Comparison of ENCODE assay signal across 8 cellular contexts in the genomic region with DNA sequence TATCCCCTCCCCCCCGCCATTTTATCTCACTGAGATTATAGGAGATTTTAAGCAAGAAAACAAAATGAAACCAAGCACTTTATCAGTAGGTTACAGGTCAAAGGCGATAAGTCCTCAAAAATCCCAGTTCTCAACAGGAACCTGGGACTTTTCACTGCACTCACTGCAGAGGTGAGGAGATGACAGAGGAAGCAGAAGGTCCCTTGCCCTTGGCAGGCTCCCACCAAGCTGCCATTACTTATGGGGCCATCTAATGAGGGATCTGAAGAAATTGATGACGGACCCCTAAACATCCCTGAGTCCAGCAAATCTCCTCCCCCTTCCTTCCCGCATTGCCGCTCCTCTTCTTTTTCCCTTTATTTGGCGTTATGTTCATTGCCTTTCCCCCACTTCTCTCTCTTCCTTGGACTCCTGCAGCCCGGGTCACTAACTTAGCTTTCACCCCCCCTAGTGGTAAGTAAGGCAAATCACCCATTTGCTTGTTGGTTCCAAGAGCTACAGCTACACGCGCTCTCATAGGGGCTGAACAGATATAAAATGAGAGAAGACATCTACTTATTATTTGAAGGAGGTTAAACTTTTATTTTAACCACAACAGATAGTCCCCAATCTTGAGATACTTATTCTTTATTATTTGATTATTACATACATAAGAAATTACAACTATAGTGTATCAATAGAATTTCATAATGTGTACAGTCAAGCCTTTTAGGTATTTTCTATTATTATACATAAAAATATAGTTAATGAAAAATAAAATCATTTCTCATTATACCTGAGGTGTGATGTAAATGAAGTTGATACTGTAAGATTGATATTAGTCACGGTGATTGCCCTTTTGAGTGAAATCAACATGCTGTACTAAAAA. TPM values are rescaled to one million over a fixed set of nuclear protein-coding genes. Genes with fewer than 3 reads are reported as not detected.
A peak's percentile ranks its signal among the peaks of the same experiment; 100 is the strongest.
DNase-seq lines count a peak whose midpoint lies in the region; ATAC-seq and TF ChIP-seq lines count a peak whose summit lies in the region.

No MANE protein-coding gene starts in this region.

- H3K4me2 ChIP-seq in HCT116 (ENCODE audit: low read length) = peak overlapping the region; percentile 32; the same call in 1 of the 2 replicates

- peak; percentile 2 for TF ChIP-seq CTCF in GM12801 (IDR thresholded peaks at IDR 0.05; ENCODE audit: extremely low read depth, insufficient read length)
- peak; percentile 43 to 88 (median 71); a peak in 5 of 6 replicates for TF ChIP-seq CTCF in HCT116 (IDR thresholded peaks at IDR 0.05 in 2 of 3, conservative IDR thresholded peaks at IDR 0.05 in 1 of 3; ENCODE audit: borderline replicate concordance in 1 of 3, insufficient read depth in 1 of 3, low read depth in 2 of 3, low read length in 2 of 3)
- peak; percentile 64 for TF ChIP-seq CTCF in Panc1 (IDR thresholded peaks at IDR 0.05)
- peak; percentile 49 to 72 for TF ChIP-seq CTCF in suprapubic skin (IDR thresholded peaks at IDR 0.05)

- RAD21 ChIA-PET in HCT116 (lab: Charles Lee; ENCODE audit: low non-redundant PET in 1 of 2, low total read pairs in 2 of 2, uncharacterized antibody in 2 of 2, unreplicated experiment in 2 of 2) = interaction anchor here in 1 of 2 experiments (0.9 kb wide), 1 partner anchor 84 kb away, joined by 3 read pairs; no protein-coding TSS in a partner anchor

- H3K9me3 ChIP-seq in HCT116 (ENCODE audit: control insufficient read depth in 1 of 2, insufficient read depth in 1 of 2, low read depth in 1 of 2, low read length in 2 of 2) = no peaks in the 10 kb centered on the region
- H3K9me3 ChIP-seq in Panc1 (ENCODE audit: control insufficient read depth, insufficient read depth, low read depth, low read length) = no peaks in the 10 kb centered on the region
- H3K9me3 ChIP-seq in suprapubic skin = no peaks in the 10 kb centered on the region

- H4K20me1 ChIP-seq in HCT116 (ENCODE audit: insufficient read depth) = no peaks in the 10 kb centered on the region

- ATAC-seq in HCT116 (peak; percentile 98), Panc1 (peak; percentile 78; the same call in 1 of the 2 replicates), left lobe of liver (peak; percentile 97)

- TF ChIP-seq EP300 in suprapubic skin (IDR thresholded peaks at IDR 0.05) = no peak

- TF ChIP-seq POLR2A in HCT116 (IDR thresholded peaks at IDR 0.05; ENCODE audit: borderline replicate concordance, extremely low read depth, insufficient read depth, insufficient read length) (no peak), suprapubic skin (IDR thresholded peaks at IDR 0.05) (no peak)

- peaks cover 45% of the 10 kb centered on the region for H3K27me3 ChIP-seq in HCT116 (ENCODE audit: insufficient read depth, low read length)
- H3K27me3 ChIP-seq in Panc1 (ENCODE audit: control insufficient read depth, insufficient read depth, low read length) = peaks cover 2% of the 10 kb centered on the region; the same call in 1 of the 2 replicates
- no peaks in the 10 kb centered on the region for H3K27me3 ChIP-seq in suprapubic skin

- no peak overlapping the region for H3K4me3 ChIP-seq in HCT116 (replicated peaks in 1 of 2; ENCODE audit: low read depth in 1 of 2, low read length in 2 of 2)
- peak overlapping the region in 1 of 2 experiments; percentile 13; a peak in 2 of 4 replicates for H3K4me3 ChIP-seq in Panc1 (ENCODE audit: low read depth in 2 of 2, low read length in 2 of 2)
- H3K4me3 ChIP-seq in suprapubic skin = no peak overlapping the region

- in situ Hi-C loops in ACHN (cut with HindIII; ENCODE audit: low pct_ligation_motif_present, low pct_unique_long_range_greater_than_20kb, low sequenced_read_pairs) = no loop called here
- in situ Hi-C loops in Panc1 (cut with HindIII; ENCODE audit: low pct_unique_long_range_greater_than_20kb, low sequenced_read_pairs) = no loop called here

- CTCF ChIA-PET in HCT116 (lab: Charles Lee) = interaction anchor here (0.5 to 1.7 kb wide), 14 partner anchors 9 to 477 kb away, joined by 3 to 17 read pairs (median 4); partner anchors contain the start of gene EFNB2
- CTCF ChIA-PET in Panc1 (lab: Charles Lee) = interaction anchor here (0.6 to 0.7 kb wide), 4 partner anchors 166 to 1206 kb away, joined by 3 to 6 read pairs (median 4); no protein-coding TSS in a partner anchor

- no TSS peak for BruUV-seq in HCT116 (replicated peaks; lab: Mats Ljungman, UMichigan)
- BruUV-seq in Panc1 (replicated peaks; lab: Mats Ljungman, UMichigan) = no TSS peak

- no peak overlapping the region for H3K27ac ChIP-seq in HCT116 (ENCODE audit: low read depth, low read length)
- H3K27ac ChIP-seq in Panc1 (ENCODE audit: low read length) = no peak overlapping the region
- no peak overlapping the region for H3K27ac ChIP-seq in suprapubic skin

- H3K4me1 ChIP-seq in HCT116 (ENCODE audit: control insufficient read depth in 1 of 2, insufficient read depth in 2 of 2, low read length in 2 of 2) = peaks cover 0 to 4% of the 10 kb centered on the region in 2 experiments; a peak in 1 of 4 replicates
- no peaks in the 10 kb centered on the region for H3K4me1 ChIP-seq in Panc1 (ENCODE audit: control insufficient read depth, insufficient read depth, low read length)
- H3K4me1 ChIP-seq in suprapubic skin = peaks cover 9% of the 10 kb centered on the region

- DNase-seq in ACHN = peak; percentile 68
- DNase-seq in HCT116 (ENCODE audit: low read depth, low spot score) = peak; percentile 44
- peak; percentile 66 for DNase-seq in LHCN-M2 (ENCODE audit: low read depth)
- no peak for DNase-seq in Panc1 (ENCODE audit: low read depth, low spot score)
- peak; percentile 39 for DNase-seq in cerebellum (ENCODE audit: low spot score)
- DNase-seq in left lobe of liver (ENCODE audit: low spot score) = no peak
- DNase-seq in suprapubic skin (ENCODE audit: low spot score in 2 of 2) = no peak

- 35% methylated on average over 10 of the region's 10 CpGs for WGBS in suprapubic skin

- intact Hi-C loops in HCT116 (cut with micrococcal nuclease) = no loop called here
- intact Hi-C loops in Panc1 (cut with micrococcal nuclease; ENCODE audit: unreplicated experiment) = no loop called here

- no peaks in the 10 kb centered on the region for H3K79me2 ChIP-seq in HCT116 (ENCODE audit: insufficient read depth, low read length)

- peak; percentile 67 for TF ChIP-seq RAD21 in HCT116 (IDR thresholded peaks at IDR 0.05; ENCODE audit: low read depth)

- H3K9ac ChIP-seq in HCT116 (ENCODE audit: low read length) = no peak overlapping the region

- POLR2A ChIA-PET in HCT116 (lab: Charles Lee) (no interaction called here), Panc1 (lab: Charles Lee) (no interaction called here)

- peak overlapping the region; percentile 64 for H2AFZ ChIP-seq in HCT116 (ENCODE audit: low read depth, low read length, poor library complexity, severe bottlenecking)

- H3K36me3 ChIP-seq in HCT116 (ENCODE audit: control insufficient read depth in 1 of 2, insufficient read depth in 2 of 2, low read length in 2 of 2) = no peaks in the 10 kb centered on the region
- no peaks in the 10 kb centered on the region for H3K36me3 ChIP-seq in Panc1 (ENCODE audit: control insufficient read depth, insufficient read depth, low read length)
- H3K36me3 ChIP-seq in suprapubic skin = no peaks in the 10 kb centered on the region

- no peaks in the 10 kb centered on the region for H3K9me2 ChIP-seq in HCT116 (ENCODE audit: insufficient read depth)

TF ChIP-seq in HCT116, 20 proteins besides CTCF, POLR2A, EP300 and RAD21:
- TF ChIP-seq ZFX (IDR thresholded peaks at IDR 0.05) (no peak), ZNF274 (IDR thresholded peaks at IDR 0.05; ENCODE audit: low read depth, low read length) (no peak), EZH2phosphoT487 (IDR thresholded peaks at IDR 0.05; ENCODE audit: borderline replicate concordance) (no peak), SRF (IDR thresholded peaks at IDR 0.05; ENCODE audit: low read depth) (no peak)

RNA-seq across cellular contexts. Expression of gene ARGLU1, which starts 52.0 kb away (rescaled TPM):
- 57.8 TPM for total RNA-seq in HCT116 (2021; ENCODE audit: unreplicated experiment)
- 35.8 and 38.3 TPM in 2 replicates for polyA plus RNA-seq in HCT116 (2012)
- 59.8 and 64.0 TPM in 2 replicates for total RNA-seq in LHCN-M2 (2014; rRNA removed)
- polyA plus RNA-seq in LHCN-M2 (2012) = 34.8 TPM
- 38.5 TPM for total RNA-seq in Panc1 (2021; ENCODE audit: unreplicated experiment)
- 28.3 TPM for polyA plus RNA-seq in Panc1 (2012; ENCODE audit: insufficient read length)
- total RNA-seq in cerebellum = 143 TPM
- 22.6 TPM for total RNA-seq in left lobe of liver
- total RNA-seq in suprapubic skin = 100 to 1,000 TPM in 1 of 4 donors, 10 to 100 TPM in 3; 48.4 to 161 (median 67.5) TPM

Comparison
In these comparisons a context has a peak if more than half of its experiments do, and no peak if none do; other contexts are left out.
1. DNase-seq: peak in ACHN (single experiment), HCT116 (single experiment), LHCN-M2 (single experiment) and cerebellum (single experiment); none in Panc1 (single experiment), left lobe of liver (single experiment) and suprapubic skin (0 of 2).
2. CTCF ChIP-seq: peak in every context shown above with its lines; median percentile 71 in HCT116; 64 in Panc1; 60 in suprapubic skin; 2 in GM12801.
3. Peak in every context shown above with its lines, with median percentiles within 50 percentile points of each other: ATAC-seq.